25 cellular contexts compared by ENCODE assay signal in the genomic region with DNA sequence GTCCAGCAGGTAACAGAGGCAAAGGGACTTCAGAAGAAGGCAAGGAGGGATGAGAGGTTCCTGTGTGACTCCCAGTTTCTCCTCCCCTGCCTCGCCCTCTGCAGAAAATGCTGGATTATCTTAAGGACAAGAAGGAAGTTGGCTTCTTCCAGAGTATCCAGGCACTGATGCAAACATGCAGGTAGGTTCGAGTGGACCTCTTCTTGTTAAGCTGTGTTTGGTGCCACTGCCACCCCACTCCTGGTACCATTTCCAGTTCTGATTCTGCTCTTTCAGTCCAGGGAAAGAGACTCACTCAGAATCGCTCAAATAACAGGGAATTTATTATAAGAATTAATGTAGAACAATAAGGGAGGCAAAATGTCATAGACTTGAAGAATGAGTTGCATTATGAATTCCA.
"Had no signal": no experiment of that assay in that cellular context is flagged by ENCODE, and none has a peak within 500 bp of the region (broad histone marks: within the 10 kb centered on the region; RNA-seq: fewer than 3 reads in every experiment).

No MANE protein-coding gene starts in this region.

- H3K4me2 ChIP-seq: smooth muscle cell had no signal

- DNase-seq: effector CD8-positive, alpha-beta T cell; endodermal cell; foreskin fibroblast; gastrocnemius medialis; head of caudate nucleus; mesenchymal stem cell; midbrain; naive thymus-derived CD4-positive, alpha-beta T cell; nephron progenitor cell; occipital lobe; pancreas; stimulated activated CD4-positive, alpha-beta T cell treated with anti-CD3 and anti-CD28 coated beads, Interleukin-12 subunit alpha, Interleukin-12 subunit beta, amount 100 ng/mL, for 4 hours; stimulated activated CD4-positive, alpha-beta T cell treated with anti-CD3 and anti-CD28 coated beads, Interleukin-1b, Interleukin-23, amount 100 ng/mL, for 48 hours; stimulated activated CD4-positive, alpha-beta T cell treated with anti-CD3 and anti-CD28 coated beads, Interleukin-4, amount 100 ng/mL, for 1 hour; stimulated activated CD8-positive, alpha-beta memory T cell treated with anti-CD3 and anti-CD28 coated beads, Interleukin-4, amount 100 ng/mL, for 48 hours; stimulated activated naive CD8-positive, alpha-beta T cell treated with anti-CD3 and anti-CD28 coated beads, Interleukin-15, Interleukin-2, amounts not matched to agents 100 U/mL and 50 U/mL, for 24 hours; substantia nigra; testis; tibial artery had no signal

- H3K9me3 ChIP-seq: gastrocnemius medialis, pancreas, testis had no signal

- ATAC-seq: esophagus mucosa; gastrocnemius medialis; naive thymus-derived CD4-positive, alpha-beta T cell; pancreas; sciatic nerve; stimulated activated naive CD8-positive, alpha-beta T cell treated with anti-CD3 and anti-CD28 coated beads, Interleukin-15, Interleukin-2, amounts not matched to agents 100 U/mL and 50 U/mL, for 24 hours had no signal

- H3K27me3 ChIP-seq: gastrocnemius medialis, pancreas, right atrium auricular region, testis, tibial artery had no signal

- H3K9me3 Mint-ChIP-seq: type B pancreatic cell had no signal

- H3K4me1 Mint-ChIP-seq: endodermal cell, nephron progenitor cell had no signal

- H3K4me3 ChIP-seq: gastrocnemius medialis, pancreas, right atrium auricular region, smooth muscle cell, testis, tibial artery had no signal

- H3K4me1 ChIP-seq: gastrocnemius medialis, right atrium auricular region, testis had no signal

- H3K36me3 ChIP-seq: pancreas, right atrium auricular region, tibial artery had no signal

- H3K27ac Mint-ChIP-seq: endodermal cell, nephron progenitor cell, type B pancreatic cell had no signal

- H3K4me3 Mint-ChIP-seq: endodermal cell; naive thymus-derived CD4-positive, alpha-beta T cell; nephron progenitor cell; type B pancreatic cell had no signal

- H3K27ac ChIP-seq: epithelial cell of prostate, gastrocnemius medialis, pancreas, right atrium auricular region, testis, tibial artery had no signal
